36 cellular contexts compared by ENCODE assay signal in genomic region chr16:56700195-56700594, GRCh38. TPM values are rescaled to one million over a fixed set of nuclear protein-coding genes. Genes with fewer than 3 reads are reported as not detected.
DNase-seq lines count a peak whose midpoint lies in the region; ATAC-seq, FAIRE-seq and TF ChIP-seq lines count a peak whose summit lies in the region.
"Had no signal": no experiment of that assay in that cellular context is flagged by ENCODE, and none has a peak within 500 bp of the region (broad histone marks: within the 10 kb centered on the region; RNA-seq: fewer than 3 reads in every experiment).

No MANE protein-coding gene starts in this region.

- in situ Hi-C loops in HepG2 (cut with HindIII; ENCODE audit: extremely low pct_ligation_motif_present, low pct_unique_long_range_greater_than_20kb): loop anchor here (5.0 to 10.0 kb wide), 3 partner anchors 98 to 185 kb away; no protein-coding TSS in a partner anchor

- no peak overlapping the region for H2AFZ ChIP-seq in HepG2 (ENCODE audit: low read length)

- no TSS peak for BruUV-seq in HepG2 (replicated peaks; lab: Mats Ljungman, UMichigan)

- TF ChIP-seq POLR2A in HepG2 (IDR thresholded peaks at IDR 0.05; ENCODE audit: insufficient read depth in 1 of 2, low read depth in 2 of 2, low read length in 2 of 2) (no peak), right lobe of liver (IDR thresholded peaks at IDR 0.05) (no peak)

- H3K4me1 Mint-ChIP-seq in chondrocyte (ENCODE audit: low read depth): peaks cover 10% of the 10 kb centered on the region
- H3K4me1 Mint-ChIP-seq in naive thymus-derived CD4-positive, alpha-beta T cell: peaks cover 0 to 10% (median 9%) of the 10 kb centered on the region in 7 donors

- FAIRE-seq in HepG2 (lab: Jason Lieb, UNC): no peak
- FAIRE-seq: urothelium cell line had no signal

- no peak overlapping the region for H3K4me2 ChIP-seq in HepG2 (ENCODE audit: low read depth, low read length)
- H3K4me2 ChIP-seq: GM23338 had no signal

- DNase-seq in HepG2 (ENCODE audit: low spot score): no peak
- no peak for DNase-seq in right lobe of liver
- DNase-seq in chondrocyte (ENCODE audit: low spot score): no peak
- no peak for DNase-seq in naive thymus-derived CD4-positive, alpha-beta T cell
- DNase-seq in NCI-H524 (lab: John Stamatoyannopoulos, UW): no peak
- no peak for DNase-seq in DMS 273 (lab: John Stamatoyannopoulos, UW; ENCODE audit: unreplicated experiment)
- DNase-seq: activated CD4-positive, alpha-beta memory T cell treated with anti-CD3 and anti-CD28 coated beads for 36 hours; activated CD4-positive, alpha-beta T cell treated with anti-CD3 and anti-CD28 coated beads for 1 hour; activated CD8-positive, alpha-beta memory T cell treated with anti-CD3 and anti-CD28 coated beads, Interleukin-2, amount 50 U/mL, for 4 hours; activated naive CD4-positive, alpha-beta T cell; adrenal gland; AML-193; CD4-positive, alpha-beta memory T cell; esophagus squamous epithelium; HFFc6; kidney glomerular epithelial cell; naive thymus-derived CD8-positive, alpha-beta T cell; NCI-H1417; NCI-H2081; NCI-H526 treated with DMSO at 0.1 percent for 48 hours; NK-92 treated with Interleukin-12 subunit alpha and Interleukin-12 subunit beta, amount 100 ng/mL, for 24 hours; SHP77 treated with DMSO at 0.1 percent for 48 hours; stimulated activated CD4-positive, alpha-beta T cell treated with anti-CD3 and anti-CD28 coated beads, Interleukin-4, amount 100 ng/mL, for 1 hour; stomach had no signal

- peak overlapping the region; percentile 29 for H3K27ac Mint-ChIP-seq in chondrocyte (ENCODE audit: unreplicated experiment)
- H3K27ac Mint-ChIP-seq in naive thymus-derived CD4-positive, alpha-beta T cell: peak overlapping the region in 2 of 9 donors; percentile 45 to 76
- H3K27ac Mint-ChIP-seq: activated CD4-positive, alpha-beta memory T cell treated with anti-CD3 and anti-CD28 coated beads for 36 hours; brain; GM23338; HFFc6; IgD-negative memory B cell; mesothelial cell of epicardium; progenitor cell of endocrine pancreas; T-helper 2 cell treated with Interferon-gamma antibody and Interleukin-4, amounts not matched to agents 5 μg/mL and 100 μg/mL, for 36 hours had no signal

- H3K36me3 Mint-ChIP-seq in chondrocyte (ENCODE audit: low read depth): no peaks in the 10 kb centered on the region
- H3K36me3 Mint-ChIP-seq in naive thymus-derived CD4-positive, alpha-beta T cell: peaks cover 0 to 4% (median 0%) of the 10 kb centered on the region in 5 donors
- H3K36me3 Mint-ChIP-seq: activated CD4-positive, alpha-beta memory T cell treated with anti-CD3 and anti-CD28 coated beads for 36 hours; brain; CD4-positive, alpha-beta memory T cell; IgD-negative memory B cell; naive thymus-derived CD8-positive, alpha-beta T cell had no signal

- H3K4me3 ChIP-seq in HepG2 (replicated peaks in 1 of 3; ENCODE audit: insufficient read depth in 1 of 3, low read depth in 2 of 3, low read length in 3 of 3) (no peak overlapping the region), right lobe of liver (no peak overlapping the region)
- H3K4me3 ChIP-seq in naive thymus-derived CD4-positive, alpha-beta T cell (ENCODE audit: low read length): no peak overlapping the region
- H3K4me3 ChIP-seq: adrenal gland, esophagus squamous epithelium, gastroesophageal sphincter, GM23338, stomach had no signal

- H3K27me3 Mint-ChIP-seq in chondrocyte (ENCODE audit: low read depth): no peaks in the 10 kb centered on the region
- peaks cover 0 to 3% (median 0%) of the 10 kb centered on the region in 5 donors for H3K27me3 Mint-ChIP-seq in naive thymus-derived CD4-positive, alpha-beta T cell
- H3K27me3 Mint-ChIP-seq: activated CD4-positive, alpha-beta memory T cell treated with anti-CD3 and anti-CD28 coated beads for 36 hours; CD4-positive, alpha-beta memory T cell; IgD-negative memory B cell; naive thymus-derived CD8-positive, alpha-beta T cell had no signal

- H3K36me3 ChIP-seq in HepG2 (replicated peaks in 1 of 2; ENCODE audit: control insufficient read depth in 1 of 2, insufficient read depth in 2 of 2, low read length in 2 of 2) (no peaks in the 10 kb centered on the region), right lobe of liver (no peaks in the 10 kb centered on the region)
- no peaks in the 10 kb centered on the region for H3K36me3 ChIP-seq in naive thymus-derived CD4-positive, alpha-beta T cell (ENCODE audit: control insufficient read depth in 2 of 3, insufficient read depth in 3 of 3, low read length in 3 of 3)
- H3K36me3 ChIP-seq: adrenal gland, esophagus squamous epithelium, gastroesophageal sphincter, stomach had no signal

- intact Hi-C loops in HepG2 (cut with micrococcal nuclease; ENCODE audit: unreplicated experiment): loop anchor here (5.0 kb wide), 1 partner anchor 43 kb away; the partner anchor contains the start of gene MT1F
- intact Hi-C loops in right lobe of liver (cut with DNase I): no loop called here
- intact Hi-C loops in naive thymus-derived CD4-positive, alpha-beta T cell (cut with micrococcal nuclease): loop anchor here in 1 of 2 donors (10.0 kb wide), 1 partner anchor 275 kb away; the partner anchor contains the start of gene AMFR

- peaks cover 0 to 12% of the 10 kb centered on the region in 2 experiments; a peak in 2 of 5 replicates for H3K27me3 ChIP-seq in HepG2 (ENCODE audit: control insufficient read depth in 1 of 2, insufficient read depth in 2 of 2, low read length in 2 of 2)
- H3K27me3 ChIP-seq in right lobe of liver: no peaks in the 10 kb centered on the region
- no peaks in the 10 kb centered on the region for H3K27me3 ChIP-seq in naive thymus-derived CD4-positive, alpha-beta T cell (ENCODE audit: control insufficient read depth in 2 of 2, insufficient read depth in 2 of 2, low read length in 2 of 2)
- H3K27me3 ChIP-seq: adrenal gland, esophagus squamous epithelium, gastroesophageal sphincter, stomach had no signal

- ATAC-seq in HepG2: no peak
- no peak for ATAC-seq in right lobe of liver
- ATAC-seq in naive thymus-derived CD4-positive, alpha-beta T cell: no peak
- ATAC-seq: gastroesophageal sphincter; GM23338; naive thymus-derived CD8-positive, alpha-beta T cell; Panc1; sciatic nerve had no signal

- no peak overlapping the region for H3K4me3 Mint-ChIP-seq in chondrocyte (ENCODE audit: unreplicated experiment)
- H3K4me3 Mint-ChIP-seq in naive thymus-derived CD4-positive, alpha-beta T cell: no peak overlapping the region
- H3K4me3 Mint-ChIP-seq: activated CD4-positive, alpha-beta memory T cell treated with anti-CD3 and anti-CD28 coated beads for 36 hours; brain; CD4-positive, alpha-beta memory T cell; GM23338; HFFc6; IgD-negative memory B cell; mesothelial cell of epicardium; naive thymus-derived CD8-positive, alpha-beta T cell; T-helper 2 cell treated with Interferon-gamma antibody and Interleukin-4, amounts not matched to agents 5 μg/mL and 100 μg/mL, for 36 hours had no signal

- no peaks in the 10 kb centered on the region for H3K79me2 ChIP-seq in HepG2 (ENCODE audit: insufficient read depth, low read length)

- no peaks in the 10 kb centered on the region for H4K20me1 ChIP-seq in HepG2 (ENCODE audit: insufficient read depth, low read length)

- 35% methylated on average over 1 of the region's 1 CpG for WGBS in HepG2 (ENCODE audit: low lambda C conversion rate)
- 56% methylated on average over 1 of the region's 1 CpG for WGBS in right lobe of liver (ENCODE audit: insufficient coverage, low coverage, low lambda C conversion rate, missing lambda C conversion rate)

- peaks cover 8% of the 10 kb centered on the region; the same call in 1 of the 2 replicates for H3K4me1 ChIP-seq in HepG2 (ENCODE audit: insufficient read depth, low read length)
- no peaks in the 10 kb centered on the region for H3K4me1 ChIP-seq in right lobe of liver
- H3K4me1 ChIP-seq in naive thymus-derived CD4-positive, alpha-beta T cell (ENCODE audit: control insufficient read depth in 2 of 2, insufficient read depth in 2 of 2, low read length in 2 of 2): peaks cover 0 to 5% of the 10 kb centered on the region in 2 donors

- TF ChIP-seq CTCF in HepG2 (CRISPR knock-in tag; IDR thresholded peaks at IDR 0.05) (no peak), right lobe of liver (IDR thresholded peaks at IDR 0.05) (no peak), chondrocyte (IDR thresholded peaks at IDR 0.05) (no peak)

- POLR2A ChIA-PET in HepG2 (lab: Yijun Ruan, JAX): no interaction called here
- POLR2A ChIA-PET in naive thymus-derived CD4-positive, alpha-beta T cell (lab: Charles Lee): interaction anchor here (0.6 to 3.7 kb wide), 3 partner anchors 16 to 95 kb away, joined by 3 to 16 read pairs (median 3); no protein-coding TSS in a partner anchor

- H3K27ac ChIP-seq in HepG2 (ENCODE audit: extremely low read length, insufficient read depth, low read length) (no peak overlapping the region), right lobe of liver (no peak overlapping the region)
- H3K27ac ChIP-seq in naive thymus-derived CD4-positive, alpha-beta T cell (ENCODE audit: low read depth, low read length): no peak overlapping the region
- H3K27ac ChIP-seq: adrenal gland, esophagus squamous epithelium, gastroesophageal sphincter, stomach had no signal

- no peaks in the 10 kb centered on the region for H3K9me3 ChIP-seq in HepG2 (ENCODE audit: low read length)
- no peaks in the 10 kb centered on the region for H3K9me3 ChIP-seq in right lobe of liver
- H3K9me3 ChIP-seq in naive thymus-derived CD4-positive, alpha-beta T cell (ENCODE audit: control insufficient read depth in 2 of 3, low read length in 3 of 3): no peaks in the 10 kb centered on the region
- H3K9me3 ChIP-seq: adrenal gland had no signal

- TF ChIP-seq EP300 in HepG2 (IDR thresholded peaks at IDR 0.05; ENCODE audit: low read depth in 2 of 2, low read length in 2 of 2) (no peak), HepG2 (CRISPR knock-in tag; IDR thresholded peaks at IDR 0.05; ENCODE audit: borderline replicate concordance) (no peak)

- no peak for TF ChIP-seq RAD21 in HepG2 (CRISPR knock-in tag; IDR thresholded peaks at IDR 0.05)

- H3K9me3 Mint-ChIP-seq in chondrocyte (ENCODE audit: low read depth): no peaks in the 10 kb centered on the region
- H3K9me3 Mint-ChIP-seq in naive thymus-derived CD4-positive, alpha-beta T cell: peaks cover 0 to 18% (median 0%) of the 10 kb centered on the region in 11 donors
- H3K9me3 Mint-ChIP-seq: activated CD4-positive, alpha-beta memory T cell treated with anti-CD3 and anti-CD28 coated beads for 36 hours; HFFc6; T-helper 2 cell treated with Interferon-gamma antibody and Interleukin-4, amounts not matched to agents 5 μg/mL and 100 μg/mL, for 36 hours had no signal

- no peak overlapping the region for H3K9ac ChIP-seq in HepG2 (ENCODE audit: insufficient read depth, low read depth, low read length)

- CTCF ChIA-PET in HepG2 (lab: Yijun Ruan, JAX; ENCODE audit: low intra/inter-chr PET ratio, low total read pairs): interaction anchor here (1.4 to 2.3 kb wide), 2 partner anchors 186 to 1235 kb away, joined by 3 to 4 read pairs; no protein-coding TSS in a partner anchor
- CTCF ChIA-PET in naive thymus-derived CD4-positive, alpha-beta T cell (lab: Charles Lee): interaction anchor here (0.8 to 5.0 kb wide), 9 partner anchors 17 to 186 kb away, joined by 3 to 86 read pairs (median 5); partner anchors contain the start of gene MT1X

RNA-seq across cellular contexts. Expression of gene MT1X, which starts 17.9 kb away (rescaled TPM):
- 288 and 327 TPM in 2 replicates for total RNA-seq in HepG2 (2016; rRNA removed; fragmentation: Illumina TruSeq; extraction: Trizol)
- 73.9 and 100 TPM in 2 replicates for total RNA-seq in HepG2 (2016; cell fraction: cytosol; rRNA removed; fragmentation: Illumina TruSeq; extraction: Trizol; ENCODE audit: low read depth)
- 257 and 313 TPM in 2 replicates for total RNA-seq in HepG2 (2016; cell fraction: insoluble cytoplasmic fraction; rRNA removed; fragmentation: Illumina TruSeq; extraction: Trizol)
- 97.1 and 117 TPM in 2 replicates for total RNA-seq in HepG2 (2016; cell fraction: membrane; rRNA removed; fragmentation: Illumina TruSeq; extraction: Trizol)
- 90.2 and 125 TPM in 2 replicates for total RNA-seq in HepG2 (2016; cell fraction: nucleus; rRNA removed; fragmentation: Illumina TruSeq; extraction: Trizol)
- polyA plus RNA-seq in HepG2 (2011; rRNA removed): 9.8 and 19.7 TPM in 2 replicates
- polyA plus RNA-seq in HepG2 (2011; cell fraction: cytosol; rRNA removed): 45.2 and 131 TPM in 2 replicates
- 13.2 and 26.8 TPM in 2 replicates for polyA plus RNA-seq in HepG2 (2011; cell fraction: nucleus; rRNA removed)
- 19.2 and 23.8 TPM in 2 replicates for polyA plus RNA-seq in HepG2 (2012)
- polyA plus RNA-seq in HepG2 (2016; cell fraction: cytosol; fragmentation: Illumina TruSeq; extraction: Trizol; ENCODE audit: low read depth): 63.5 and 83.4 TPM in 2 replicates
- polyA plus RNA-seq in HepG2 (2016; cell fraction: insoluble cytoplasmic fraction; fragmentation: Illumina TruSeq; extraction: Trizol; ENCODE audit: low read depth): 331 and 345 TPM in 2 replicates
- 110 and 112 TPM in 2 replicates for polyA plus RNA-seq in HepG2 (2016; cell fraction: membrane; fragmentation: Illumina TruSeq; extraction: Trizol; ENCODE audit: low read depth)
- polyA plus RNA-seq in HepG2 (2016; cell fraction: nucleus; fragmentation: Illumina TruSeq; extraction: Trizol; ENCODE audit: insufficient read depth, low read depth): 198 and 202 TPM in 2 replicates
- polyA minus RNA-seq in HepG2 (2011; rRNA and poly(A)+ RNA removed; ENCODE audit: low replicate concordance): 60.6 and 119 TPM in 2 replicates
- 14.0 and 19.4 TPM in 2 replicates for polyA minus RNA-seq in HepG2 (2011; cell fraction: cytosol; rRNA and poly(A)+ RNA removed)
- polyA minus RNA-seq in HepG2 (2011; cell fraction: nucleus; rRNA and poly(A)+ RNA removed): 6.5 and 8.1 TPM in 2 replicates
- total RNA-seq in right lobe of liver: 1,000 to 10,000 TPM in 4 of 6 experiments, 100 to 1,000 TPM in 2; 808 to 2,440 (median 1,620) TPM
- 36.6 to 136 TPM (median 44.7 TPM) in 3 replicates for total RNA-seq in chondrocyte
- 10 to 100 TPM; 15.0 to 70.7 (median 25.9) TPM for total RNA-seq in naive thymus-derived CD4-positive, alpha-beta T cell
- polyA plus RNA-seq in naive thymus-derived CD4-positive, alpha-beta T cell: 100 to 1,000 TPM; 133 to 157 TPM

RNA-seq across cellular contexts. Expression of gene NUP93, which starts 29.7 kb away (rescaled TPM):
- total RNA-seq in HepG2 (2016; rRNA removed; fragmentation: Illumina TruSeq; extraction: Trizol) (140 and 192 TPM in 2 replicates), right lobe of liver (10 to 100 TPM in 4 of 6 experiments, 1 to 10 TPM in 2; 8.3 to 17.0 (median 12.8) TPM), chondrocyte (48.6 to 86.9 TPM (median 50.0 TPM) in 3 replicates)
- total RNA-seq in HepG2 (2016; cell fraction: cytosol; rRNA removed; fragmentation: Illumina TruSeq; extraction: Trizol; ENCODE audit: low read depth): 26.3 and 31.0 TPM in 2 replicates
- total RNA-seq in HepG2 (2016; cell fraction: insoluble cytoplasmic fraction; rRNA removed; fragmentation: Illumina TruSeq; extraction: Trizol): 144 and 197 TPM in 2 replicates
- total RNA-seq in HepG2 (2016; cell fraction: membrane; rRNA removed; fragmentation: Illumina TruSeq; extraction: Trizol): 41.3 and 54.1 TPM in 2 replicates
- total RNA-seq in HepG2 (2016; cell fraction: nucleus; rRNA removed; fragmentation: Illumina TruSeq; extraction: Trizol): 83.7 and 88.0 TPM in 2 replicates
- 50.1 and 58.5 TPM in 2 replicates for polyA plus RNA-seq in HepG2 (2011; rRNA removed)
- polyA plus RNA-seq in HepG2 (2011; cell fraction: cytosol; rRNA removed): 39.7 and 48.2 TPM in 2 replicates
- polyA plus RNA-seq in HepG2 (2011; cell fraction: nucleus; rRNA removed): 68.9 and 73.2 TPM in 2 replicates
- 61.3 and 62.5 TPM in 2 replicates for polyA plus RNA-seq in HepG2 (2012)
- 13.7 and 15.4 TPM in 2 replicates for polyA plus RNA-seq in HepG2 (2016; cell fraction: cytosol; fragmentation: Illumina TruSeq; extraction: Trizol; ENCODE audit: low read depth)
- polyA plus RNA-seq in HepG2 (2016; cell fraction: insoluble cytoplasmic fraction; fragmentation: Illumina TruSeq; extraction: Trizol; ENCODE audit: low read depth): 127 and 140 TPM in 2 replicates
- polyA plus RNA-seq in HepG2 (2016; cell fraction: membrane; fragmentation: Illumina TruSeq; extraction: Trizol; ENCODE audit: low read depth): 22.4 and 22.7 TPM in 2 replicates
- polyA plus RNA-seq in HepG2 (2016; cell fraction: nucleus; fragmentation: Illumina TruSeq; extraction: Trizol; ENCODE audit: insufficient read depth, low read depth): 109 and 116 TPM in 2 replicates
- polyA minus RNA-seq in HepG2 (2011; rRNA and poly(A)+ RNA removed; ENCODE audit: low replicate concordance): 130 and 202 TPM in 2 replicates
- polyA minus RNA-seq in HepG2 (2011; cell fraction: cytosol; rRNA and poly(A)+ RNA removed): 51.7 and 53.7 TPM in 2 replicates
- 49.1 and 65.1 TPM in 2 replicates for polyA minus RNA-seq in HepG2 (2011; cell fraction: nucleus; rRNA and poly(A)+ RNA removed)
- 10 to 100 TPM; 53.0 to 90.5 (median 58.3) TPM for total RNA-seq in naive thymus-derived CD4-positive, alpha-beta T cell
- 10 to 100 TPM; 64.5 to 83.2 TPM for polyA plus RNA-seq in naive thymus-derived CD4-positive, alpha-beta T cell

RNA-seq across cellular contexts. Expression of gene MT1H, which starts 30.6 kb away (rescaled TPM):
- total RNA-seq in HepG2 (2016; rRNA removed; fragmentation: Illumina TruSeq; extraction: Trizol) (0.60 TPM in 1 of 2 replicates, not detected in the other), right lobe of liver (1,000 to 10,000 TPM in 2 of 6 experiments, 100 to 1,000 TPM in 2, under 1 TPM in 1, not detected in 1; 0.74 to 1,258 (median 358) TPM), chondrocyte (not detected in 3 replicates)
- total RNA-seq in HepG2 (2016; cell fraction: cytosol; rRNA removed; fragmentation: Illumina TruSeq; extraction: Trizol; ENCODE audit: low read depth): not detected in 2 replicates
- total RNA-seq in HepG2 (2016; cell fraction: insoluble cytoplasmic fraction; rRNA removed; fragmentation: Illumina TruSeq; extraction: Trizol): not detected in 2 replicates
- total RNA-seq in HepG2 (2016; cell fraction: membrane; rRNA removed; fragmentation: Illumina TruSeq; extraction: Trizol): not detected in 2 replicates
- total RNA-seq in HepG2 (2016; cell fraction: nucleus; rRNA removed; fragmentation: Illumina TruSeq; extraction: Trizol): 0.65 TPM in 1 of 2 replicates, not detected in the other
- polyA plus RNA-seq in HepG2 (2011; rRNA removed): not detected in 2 replicates
- not detected in 2 replicates for polyA plus RNA-seq in HepG2 (2011; cell fraction: cytosol; rRNA removed)
- polyA plus RNA-seq in HepG2 (2011; cell fraction: nucleus; rRNA removed): not detected in 2 replicates
- not detected in 2 replicates for polyA plus RNA-seq in HepG2 (2012)
- 0.37 TPM in 1 of 2 replicates, not detected in the other for polyA plus RNA-seq in HepG2 (2016; cell fraction: cytosol; fragmentation: Illumina TruSeq; extraction: Trizol; ENCODE audit: low read depth)
- polyA plus RNA-seq in HepG2 (2016; cell fraction: insoluble cytoplasmic fraction; fragmentation: Illumina TruSeq; extraction: Trizol; ENCODE audit: low read depth): 1.2 TPM in 1 of 2 replicates, not detected in the other
- polyA plus RNA-seq in HepG2 (2016; cell fraction: membrane; fragmentation: Illumina TruSeq; extraction: Trizol; ENCODE audit: low read depth): not detected in 2 replicates
- 2.4 TPM in 1 of 2 replicates, not detected in the other for polyA plus RNA-seq in HepG2 (2016; cell fraction: nucleus; fragmentation: Illumina TruSeq; extraction: Trizol; ENCODE audit: insufficient read depth, low read depth)
- not detected in 2 replicates for polyA minus RNA-seq in HepG2 (2011; rRNA and poly(A)+ RNA removed; ENCODE audit: low replicate concordance)
- polyA minus RNA-seq in HepG2 (2011; cell fraction: cytosol; rRNA and poly(A)+ RNA removed): not detected in 2 replicates
- not detected in 2 replicates for polyA minus RNA-seq in HepG2 (2011; cell fraction: nucleus; rRNA and poly(A)+ RNA removed)
- total RNA-seq in naive thymus-derived CD4-positive, alpha-beta T cell: 1 to 10 TPM in 1 of 5 experiments, not detected in 4; 1.6 TPM
- polyA plus RNA-seq in naive thymus-derived CD4-positive, alpha-beta T cell: not detected
- total RNA-seq: cerebellum; Daoy; gastroesophageal sphincter; HFFc6; mesothelial cell of epicardium; naive thymus-derived CD8-positive, alpha-beta T cell; progenitor cell of endocrine pancreas; sciatic nerve had no signal
- polyA plus RNA-seq: CD4-positive, alpha-beta memory T cell; IgD-negative memory B cell; naive thymus-derived CD8-positive, alpha-beta T cell had no signal

RNA-seq across cellular contexts. Expression of gene MT1G, which starts 32.3 kb away (rescaled TPM):
- total RNA-seq in HepG2 (2016; rRNA removed; fragmentation: Illumina TruSeq; extraction: Trizol): 377 and 511 TPM in 2 replicates
- total RNA-seq in HepG2 (2016; cell fraction: cytosol; rRNA removed; fragmentation: Illumina TruSeq; extraction: Trizol; ENCODE audit: low read depth): 81.8 and 119 TPM in 2 replicates
- total RNA-seq in HepG2 (2016; cell fraction: insoluble cytoplasmic fraction; rRNA removed; fragmentation: Illumina TruSeq; extraction: Trizol): 362 and 548 TPM in 2 replicates
- 191 and 213 TPM in 2 replicates for total RNA-seq in HepG2 (2016; cell fraction: membrane; rRNA removed; fragmentation: Illumina TruSeq; extraction: Trizol)
- 142 and 170 TPM in 2 replicates for total RNA-seq in HepG2 (2016; cell fraction: nucleus; rRNA removed; fragmentation: Illumina TruSeq; extraction: Trizol)
- 1.1 and 3.6 TPM in 2 replicates for polyA plus RNA-seq in HepG2 (2011; rRNA removed)
- 1.00 and 10.2 TPM in 2 replicates for polyA plus RNA-seq in HepG2 (2011; cell fraction: cytosol; rRNA removed)
- polyA plus RNA-seq in HepG2 (2011; cell fraction: nucleus; rRNA removed): 2.0 and 3.1 TPM in 2 replicates
- polyA plus RNA-seq in HepG2 (2012): 11.3 and 12.1 TPM in 2 replicates
- polyA plus RNA-seq in HepG2 (2016; cell fraction: cytosol; fragmentation: Illumina TruSeq; extraction: Trizol; ENCODE audit: low read depth): 179 and 216 TPM in 2 replicates
- polyA plus RNA-seq in HepG2 (2016; cell fraction: insoluble cytoplasmic fraction; fragmentation: Illumina TruSeq; extraction: Trizol; ENCODE audit: low read depth): 943 and 977 TPM in 2 replicates
- 335 and 361 TPM in 2 replicates for polyA plus RNA-seq in HepG2 (2016; cell fraction: membrane; fragmentation: Illumina TruSeq; extraction: Trizol; ENCODE audit: low read depth)
- 454 and 473 TPM in 2 replicates for polyA plus RNA-seq in HepG2 (2016; cell fraction: nucleus; fragmentation: Illumina TruSeq; extraction: Trizol; ENCODE audit: insufficient read depth, low read depth)
- 4.1 TPM in 1 of 2 replicates, not detected in the other for polyA minus RNA-seq in HepG2 (2011; rRNA and poly(A)+ RNA removed; ENCODE audit: low replicate concordance)
- 2.0 TPM in 1 of 2 replicates, not detected in the other for polyA minus RNA-seq in HepG2 (2011; cell fraction: cytosol; rRNA and poly(A)+ RNA removed)
- polyA minus RNA-seq in HepG2 (2011; cell fraction: nucleus; rRNA and poly(A)+ RNA removed): not detected in 2 replicates
- total RNA-seq in right lobe of liver: 1,000 to 10,000 TPM in 4 of 6 experiments, 100 to 1,000 TPM in 2; 490 to 8,056 (median 1,365) TPM
- 1.1 TPM in 2 of 3 replicates, not detected in the other for total RNA-seq in chondrocyte
- 10 to 100 TPM in 1 of 5 experiments, 1 to 10 TPM in 1, not detected in 3; 1.2 to 36.1 TPM for total RNA-seq in naive thymus-derived CD4-positive, alpha-beta T cell
- polyA plus RNA-seq in naive thymus-derived CD4-positive, alpha-beta T cell: not detected
- total RNA-seq: CD4-positive, alpha-beta memory T cell; cerebellum; mesothelial cell of epicardium; naive thymus-derived CD8-positive, alpha-beta T cell had no signal
- polyA plus RNA-seq: IgD-negative memory B cell had no signal

RNA-seq across cellular contexts. Expression of gene MT1F, which starts 42.4 kb away (rescaled TPM):
- total RNA-seq in HepG2 (2016; rRNA removed; fragmentation: Illumina TruSeq; extraction: Trizol) (169 and 211 TPM in 2 replicates), right lobe of liver (100 to 1,000 TPM in 4 of 6 experiments, 10 to 100 TPM in 2; 10.1 to 934 (median 197) TPM), chondrocyte (2.6 to 5.8 TPM (median 4.4 TPM) in 3 replicates)
- total RNA-seq in HepG2 (2016; cell fraction: cytosol; rRNA removed; fragmentation: Illumina TruSeq; extraction: Trizol; ENCODE audit: low read depth): 74.8 and 116 TPM in 2 replicates
- total RNA-seq in HepG2 (2016; cell fraction: insoluble cytoplasmic fraction; rRNA removed; fragmentation: Illumina TruSeq; extraction: Trizol): 152 and 218 TPM in 2 replicates
- total RNA-seq in HepG2 (2016; cell fraction: membrane; rRNA removed; fragmentation: Illumina TruSeq; extraction: Trizol): 102 and 129 TPM in 2 replicates
- 74.7 and 86.2 TPM in 2 replicates for total RNA-seq in HepG2 (2016; cell fraction: nucleus; rRNA removed; fragmentation: Illumina TruSeq; extraction: Trizol)
- 1.2 and 1.9 TPM in 2 replicates for polyA plus RNA-seq in HepG2 (2011; rRNA removed)
- polyA plus RNA-seq in HepG2 (2011; cell fraction: cytosol; rRNA removed): 0.65 and 3.2 TPM in 2 replicates
- polyA plus RNA-seq in HepG2 (2011; cell fraction: nucleus; rRNA removed): 0.74 and 1.2 TPM in 2 replicates
- 7.4 and 10.6 TPM in 2 replicates for polyA plus RNA-seq in HepG2 (2012)
- polyA plus RNA-seq in HepG2 (2016; cell fraction: cytosol; fragmentation: Illumina TruSeq; extraction: Trizol; ENCODE audit: low read depth): 118 and 166 TPM in 2 replicates
- 244 and 275 TPM in 2 replicates for polyA plus RNA-seq in HepG2 (2016; cell fraction: insoluble cytoplasmic fraction; fragmentation: Illumina TruSeq; extraction: Trizol; ENCODE audit: low read depth)
- polyA plus RNA-seq in HepG2 (2016; cell fraction: membrane; fragmentation: Illumina TruSeq; extraction: Trizol; ENCODE audit: low read depth): 146 and 151 TPM in 2 replicates
- polyA plus RNA-seq in HepG2 (2016; cell fraction: nucleus; fragmentation: Illumina TruSeq; extraction: Trizol; ENCODE audit: insufficient read depth, low read depth): 115 and 132 TPM in 2 replicates
- polyA minus RNA-seq in HepG2 (2011; rRNA and poly(A)+ RNA removed; ENCODE audit: low replicate concordance): 0.28 and 5.1 TPM in 2 replicates
- 1.3 and 2.2 TPM in 2 replicates for polyA minus RNA-seq in HepG2 (2011; cell fraction: cytosol; rRNA and poly(A)+ RNA removed)
- polyA minus RNA-seq in HepG2 (2011; cell fraction: nucleus; rRNA and poly(A)+ RNA removed): 0.64 TPM in 1 of 2 replicates, not detected in the other
- 10 to 100 TPM in 1 of 5 experiments, 1 to 10 TPM in 4; 5.6 to 20.6 (median 8.7) TPM for total RNA-seq in naive thymus-derived CD4-positive, alpha-beta T cell
- 10 to 100 TPM; 22.1 to 42.4 TPM for polyA plus RNA-seq in naive thymus-derived CD4-positive, alpha-beta T cell
- total RNA-seq: HFFc6 had no signal
